In the genomic region with DNA sequence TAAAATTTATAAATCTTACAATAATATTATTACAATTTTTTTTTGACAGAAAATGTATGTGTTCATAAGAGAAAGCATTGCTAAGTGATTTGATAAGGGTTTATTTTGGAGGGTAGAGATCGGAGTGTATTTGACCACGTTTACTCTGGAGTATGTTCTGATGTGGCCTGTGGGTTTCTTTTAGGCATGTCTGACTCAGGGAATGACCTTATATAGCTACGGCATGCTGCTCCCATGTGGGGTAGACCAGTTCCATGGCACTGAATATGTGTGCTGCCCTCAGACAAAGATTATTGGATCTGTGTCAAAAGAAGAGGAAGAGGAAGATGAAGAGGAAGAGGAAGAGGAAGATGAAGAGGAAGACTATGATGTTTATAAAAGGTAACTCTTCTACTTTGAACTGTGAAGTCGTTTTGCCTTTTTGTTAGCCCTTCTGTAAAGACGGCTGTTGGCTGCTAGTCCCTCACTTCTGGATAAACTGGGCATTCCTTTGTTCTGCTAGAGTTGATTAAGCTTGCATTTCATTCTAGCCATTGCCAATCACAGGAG, we compare ENCODE assay signal across 1 cellular context.
A peak's percentile ranks its signal among the peaks of the same experiment; 100 is the strongest.
TF ChIP-seq lines count a peak whose summit lies in the region.

No MANE protein-coding gene starts in this region.

TF ChIP-seq in IMR-90, 13 proteins besides CTCF, POLR2A, EP300 and RAD21 (continued from another document):
- TF ChIP-seq CEBPB (IDR thresholded peaks at IDR 0.05; ENCODE audit: low read depth, low read length), result no peak
- TF ChIP-seq MAZ (IDR thresholded peaks at IDR 0.05; ENCODE audit: borderline replicate concordance, low read depth, low read length), result no peak
- TF ChIP-seq MAFK (IDR thresholded peaks at IDR 0.05; ENCODE audit: low read depth, low read length), result peak; percentile 30; the same call in 1 of the 2 replicates
TF ChIP-seq in IMR-90: peak in this region for 2.
